ENCODE assay signal across 1 cellular context in genomic region chr3:184154909-184155643, GRCh38.
TF ChIP-seq lines count a peak whose summit lies in the region.

Gene DVL3, plus strand, starts transcription at chr3:184155377. Its CDS starts 259 bp downstream, at chr3:184155636.

TF ChIP-seq in K562, 482 proteins besides CTCF, POLR2A, EP300 and RAD21 (continued from another document and continues in another):
- TF ChIP-seq STAT6 (CRISPR knock-in tag; IDR thresholded peaks at IDR 0.05) (no peak), SREBF2 (CRISPR knock-in tag; IDR thresholded peaks at IDR 0.05) (no peak), CLOCK (CRISPR knock-in tag; IDR thresholded peaks at IDR 0.05; ENCODE audit: borderline replicate concordance) (no peak), THRA (IDR thresholded peaks at IDR 0.05) (no peak), ETV5 (CRISPR knock-in tag; IDR thresholded peaks at IDR 0.05; ENCODE audit: low read depth) (no peak), ZNF12 (CRISPR knock-in tag; IDR thresholded peaks at IDR 0.05) (no peak), MBD1 (CRISPR knock-in tag; IDR thresholded peaks at IDR 0.05) (no peak), WHSC1 (IDR thresholded peaks at IDR 0.05; ENCODE audit: low read length) (no peak), CBX1 (IDR thresholded peaks at IDR 0.05; ENCODE audit: low read depth) (no peak), SRSF7 (optimal IDR thresholded peaks at IDR 0.05; ENCODE audit: low read depth, low read length) (no peak), ILF3 (IDR thresholded peaks at IDR 0.05; ENCODE audit: borderline replicate concordance) (no peak), ZNF24 (IDR thresholded peaks at IDR 0.05) (no peak), CEBPB (tag; IDR thresholded peaks at IDR 0.05) (no peak), LCOR (CRISPR knock-in tag; IDR thresholded peaks at IDR 0.05) (no peak), NUFIP1 (IDR thresholded peaks at IDR 0.05; ENCODE audit: partially characterized antibody) (no peak), BRF2 (IDR thresholded peaks at IDR 0.05; ENCODE audit: borderline replicate concordance, insufficient read depth, insufficient read length) (no peak), RHOXF2B (CRISPR knock-in tag; conservative IDR thresholded peaks at IDR 0.05) (no peak), PHTF2 (CRISPR knock-in tag; IDR thresholded peaks at IDR 0.05) (no peak), ZNF3 (CRISPR knock-in tag; IDR thresholded peaks at IDR 0.05) (no peak), ZFP1 (CRISPR knock-in tag; IDR thresholded peaks at IDR 0.05) (no peak), ZBTB12 (CRISPR knock-in tag; IDR thresholded peaks at IDR 0.05) (no peak), DMBX1 (CRISPR knock-in tag; IDR thresholded peaks at IDR 0.05; ENCODE audit: borderline replicate concordance) (no peak), CREB1 (IDR thresholded peaks at IDR 0.05) (no peak), CREB1 (CRISPR knock-in tag; IDR thresholded peaks at IDR 0.05) (0 out of 2 replicates have a peak, but pooled peaks have one; percentile 18), RBFOX2 (IDR thresholded peaks at IDR 0.05; ENCODE audit: low read depth, low read length) (peak; percentile 63), ZNF212 (CRISPR knock-in tag; IDR thresholded peaks at IDR 0.05) (no peak), FUS (optimal IDR thresholded peaks at IDR 0.05; ENCODE audit: low read depth, low read length) (no peak), EP400 (IDR thresholded peaks at IDR 0.05) (peak; percentile 56), ZNF23 (CRISPR knock-in tag; IDR thresholded peaks at IDR 0.05) (no peak), NEUROD1 (IDR thresholded peaks at IDR 0.05; ENCODE audit: borderline replicate concordance, low read depth, low read length, partially characterized antibody) (peak; percentile 51), PATZ1 (CRISPR knock-in tag; IDR thresholded peaks at IDR 0.05; ENCODE audit: borderline replicate concordance) (no peak), HDGF (IDR thresholded peaks at IDR 0.05) (no peak), ZNF584 (CRISPR knock-in tag; IDR thresholded peaks at IDR 0.05; ENCODE audit: low read depth) (no peak), ESRRB (CRISPR knock-in tag; IDR thresholded peaks at IDR 0.05; ENCODE audit: borderline replicate concordance) (no peak), RFX1 (IDR thresholded peaks at IDR 0.05) (no peak), KDM1A (IDR thresholded peaks at IDR 0.05) (peak; percentile 27 to 35; a peak in 1 of 4 replicates), CBX2 (IDR thresholded peaks at IDR 0.05; ENCODE audit: insufficient read depth, low read length, poor library complexity, severe bottlenecking) (no peak), KDM4B (IDR thresholded peaks at IDR 0.05; ENCODE audit: borderline replicate concordance in 2 of 2, low read depth in 1 of 2) (no peak), HMGXB4 (CRISPR knock-in tag; IDR thresholded peaks at IDR 0.05) (no peak), GTF2E2 (tag; IDR thresholded peaks at IDR 0.05) (no peak), RFX5 (IDR thresholded peaks at IDR 0.05; ENCODE audit: low read depth, low read length) (no peak), POLR2B (IDR thresholded peaks at IDR 0.05; ENCODE audit: low read depth, partially characterized antibody) (no peak), ZNF445 (CRISPR knock-in tag; IDR thresholded peaks at IDR 0.05; ENCODE audit: low read depth) (no peak), FOS (IDR thresholded peaks at IDR 0.05; ENCODE audit: extremely low read depth, insufficient read length) (no peak), BRD4 (IDR thresholded peaks at IDR 0.05) (no peak), IRF1 (CRISPR knock-in tag; IDR thresholded peaks at IDR 0.05; ENCODE audit: borderline replicate concordance) (no peak), TCF3 (CRISPR knock-in tag; IDR thresholded peaks at IDR 0.05) (no peak), POLR3A (IDR thresholded peaks at IDR 0.05; ENCODE audit: borderline replicate concordance, extremely low read depth, insufficient read depth, insufficient read length) (no peak)
